1 cellular context compared by ENCODE assay signal in genomic region chr3:129594907-129595390, GRCh38.
A peak's percentile ranks its signal among the peaks of the same experiment; 100 is the strongest.
TF ChIP-seq lines count a peak whose summit lies in the region.

No MANE protein-coding gene starts in this region.

TF ChIP-seq in HepG2, 621 proteins besides CTCF, POLR2A, EP300 and RAD21 (continued from another document):
- TF ChIP-seq ZNF318 (CRISPR knock-in tag; IDR thresholded peaks at IDR 0.05) (0 out of 2 replicates have a peak, but pooled peaks have one; percentile 75), TRIM24 (CRISPR knock-in tag; IDR thresholded peaks at IDR 0.05) (no peak), SPEN (CRISPR knock-in tag; IDR thresholded peaks at IDR 0.05; ENCODE audit: low read depth) (peak; percentile 73; the same call in 1 of the 2 replicates), FOXA1 (IDR thresholded peaks at IDR 0.05) (no peak), FOXA1 (CRISPR knock-in tag; IDR thresholded peaks at IDR 0.05) (peak; percentile 50; the same call in 1 of the 2 replicates), EZH2 (conservative IDR thresholded peaks at IDR 0.05; ENCODE audit: low read depth, low read length) (no peak), XBP1 (CRISPR knock-in tag; IDR thresholded peaks at IDR 0.05) (no peak), SOX6 (IDR thresholded peaks at IDR 0.05) (no peak), SOX6 (CRISPR knock-in tag; IDR thresholded peaks at IDR 0.05) (peak; percentile 43), BRCA1 (CRISPR knock-in tag; IDR thresholded peaks at IDR 0.05) (no peak), ZNF749 (CRISPR knock-in tag; IDR thresholded peaks at IDR 0.05; ENCODE audit: borderline replicate concordance) (no peak), ZSCAN29 (CRISPR knock-in tag; conservative IDR thresholded peaks at IDR 0.05) (peak; percentile 75; the same call in 1 of the 2 replicates)
- TF ChIP-seq, protein P1, sequence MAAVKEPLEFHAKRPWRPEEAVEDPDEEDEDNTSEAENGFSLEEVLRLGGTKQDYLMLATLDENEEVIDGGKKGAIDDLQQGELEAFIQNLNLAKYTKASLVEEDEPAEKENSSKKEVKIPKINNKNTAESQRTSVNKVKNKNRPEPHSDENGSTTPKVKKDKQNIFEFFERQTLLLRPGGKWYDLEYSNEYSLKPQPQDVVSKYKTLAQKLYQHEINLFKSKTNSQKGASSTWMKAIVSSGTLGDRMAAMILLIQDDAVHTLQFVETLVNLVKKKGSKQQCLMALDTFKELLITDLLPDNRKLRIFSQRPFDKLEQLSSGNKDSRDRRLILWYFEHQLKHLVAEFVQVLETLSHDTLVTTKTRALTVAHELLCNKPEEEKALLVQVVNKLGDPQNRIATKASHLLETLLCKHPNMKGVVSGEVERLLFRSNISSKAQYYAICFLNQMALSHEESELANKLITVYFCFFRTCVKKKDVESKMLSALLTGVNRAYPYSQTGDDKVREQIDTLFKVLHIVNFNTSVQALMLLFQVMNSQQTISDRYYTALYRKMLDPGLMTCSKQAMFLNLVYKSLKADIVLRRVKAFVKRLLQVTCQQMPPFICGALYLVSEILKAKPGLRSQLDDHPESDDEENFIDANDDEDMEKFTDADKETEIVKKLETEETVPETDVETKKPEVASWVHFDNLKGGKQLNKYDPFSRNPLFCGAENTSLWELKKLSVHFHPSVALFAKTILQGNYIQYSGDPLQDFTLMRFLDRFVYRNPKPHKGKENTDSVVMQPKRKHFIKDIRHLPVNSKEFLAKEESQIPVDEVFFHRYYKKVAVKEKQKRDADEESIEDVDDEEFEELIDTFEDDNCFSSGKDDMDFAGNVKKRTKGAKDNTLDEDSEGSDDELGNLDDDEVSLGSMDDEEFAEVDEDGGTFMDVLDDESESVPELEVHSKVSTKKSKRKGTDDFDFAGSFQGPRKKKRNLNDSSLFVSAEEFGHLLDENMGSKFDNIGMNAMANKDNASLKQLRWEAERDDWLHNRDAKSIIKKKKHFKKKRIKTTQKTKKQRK (IDR thresholded peaks at IDR 0.05; ENCODE audit: low read length), result no peak
- TF ChIP-seq, protein P2, sequence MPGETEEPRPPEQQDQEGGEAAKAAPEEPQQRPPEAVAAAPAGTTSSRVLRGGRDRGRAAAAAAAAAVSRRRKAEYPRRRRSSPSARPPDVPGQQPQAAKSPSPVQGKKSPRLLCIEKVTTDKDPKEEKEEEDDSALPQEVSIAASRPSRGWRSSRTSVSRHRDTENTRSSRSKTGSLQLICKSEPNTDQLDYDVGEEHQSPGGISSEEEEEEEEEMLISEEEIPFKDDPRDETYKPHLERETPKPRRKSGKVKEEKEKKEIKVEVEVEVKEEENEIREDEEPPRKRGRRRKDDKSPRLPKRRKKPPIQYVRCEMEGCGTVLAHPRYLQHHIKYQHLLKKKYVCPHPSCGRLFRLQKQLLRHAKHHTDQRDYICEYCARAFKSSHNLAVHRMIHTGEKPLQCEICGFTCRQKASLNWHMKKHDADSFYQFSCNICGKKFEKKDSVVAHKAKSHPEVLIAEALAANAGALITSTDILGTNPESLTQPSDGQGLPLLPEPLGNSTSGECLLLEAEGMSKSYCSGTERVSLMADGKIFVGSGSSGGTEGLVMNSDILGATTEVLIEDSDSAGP (CRISPR knock-in tag; IDR thresholded peaks at IDR 0.05; ENCODE audit: borderline replicate concordance), result peak; percentile 44
- TF ChIP-seq, protein P3, sequence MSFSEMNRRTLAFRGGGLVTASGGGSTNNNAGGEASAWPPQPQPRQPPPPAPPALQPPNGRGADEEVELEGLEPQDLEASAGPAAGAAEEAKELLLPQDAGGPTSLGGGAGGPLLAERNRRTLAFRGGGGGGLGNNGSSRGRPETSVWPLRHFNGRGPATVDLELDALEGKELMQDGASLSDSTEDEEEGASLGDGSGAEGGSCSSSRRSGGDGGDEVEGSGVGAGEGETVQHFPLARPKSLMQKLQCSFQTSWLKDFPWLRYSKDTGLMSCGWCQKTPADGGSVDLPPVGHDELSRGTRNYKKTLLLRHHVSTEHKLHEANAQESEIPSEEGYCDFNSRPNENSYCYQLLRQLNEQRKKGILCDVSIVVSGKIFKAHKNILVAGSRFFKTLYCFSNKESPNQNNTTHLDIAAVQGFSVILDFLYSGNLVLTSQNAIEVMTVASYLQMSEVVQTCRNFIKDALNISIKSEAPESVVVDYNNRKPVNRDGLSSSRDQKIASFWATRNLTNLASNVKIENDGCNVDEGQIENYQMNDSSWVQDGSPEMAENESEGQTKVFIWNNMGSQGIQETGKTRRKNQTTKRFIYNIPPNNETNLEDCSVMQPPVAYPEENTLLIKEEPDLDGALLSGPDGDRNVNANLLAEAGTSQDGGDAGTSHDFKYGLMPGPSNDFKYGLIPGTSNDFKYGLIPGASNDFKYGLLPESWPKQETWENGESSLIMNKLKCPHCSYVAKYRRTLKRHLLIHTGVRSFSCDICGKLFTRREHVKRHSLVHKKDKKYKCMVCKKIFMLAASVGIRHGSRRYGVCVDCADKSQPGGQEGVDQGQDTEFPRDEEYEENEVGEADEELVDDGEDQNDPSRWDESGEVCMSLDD (CRISPR knock-in tag; IDR thresholded peaks at IDR 0.05; ENCODE audit: borderline replicate concordance), result peak; percentile 71; the same call in 1 of the 2 replicates
